In genomic region chr11:117998201-117998579, GRCh38 we compare ENCODE assay signal across 12 cellular contexts. TPM values are rescaled to one million over a fixed set of nuclear protein-coding genes. Genes with fewer than 3 reads are reported as not detected.
DNase-seq lines count a peak whose midpoint lies in the region; ATAC-seq, FAIRE-seq and TF ChIP-seq lines count a peak whose summit lies in the region.
"Had no signal": no experiment of that assay in that cellular context is flagged by ENCODE, and none has a peak within 500 bp of the region (broad histone marks: within the 10 kb centered on the region; RNA-seq: fewer than 3 reads in every experiment).

No MANE protein-coding gene starts in this region.

- intact Hi-C loops in CD14-positive monocyte (cut with micrococcal nuclease) (loop anchor here in 1 of 2 donors (10.0 kb wide), 1 partner anchor 57 kb away; no protein-coding TSS in a partner anchor), pancreas (cut with DNase I) (no loop called here), gastrocnemius medialis (cut with DNase I; ENCODE audit: low total_unique reads) (no loop called here)

- peaks cover 86% of the 10 kb centered on the region for H3K4me1 Mint-ChIP-seq in CD14-positive monocyte
- peaks cover 86 to 97% (median 97%) of the 10 kb centered on the region in 3 donors for H3K4me1 Mint-ChIP-seq in T-cell

- FAIRE-seq in pancreas (lab: Jason Lieb, UNC), result no peak

- 67 to 78% methylated on average over 3 of the region's 3 CpGs for WGBS in pancreas, 2 donors

- no peaks in the 10 kb centered on the region for H3K36me3 ChIP-seq in pancreas
- no peaks in the 10 kb centered on the region for H3K36me3 ChIP-seq in gastrocnemius medialis
- H3K36me3 ChIP-seq: BE2C had no signal

- no peak for TF ChIP-seq POLR2A in gastrocnemius medialis (IDR thresholded peaks at IDR 0.05)

- no peaks in the 10 kb centered on the region for H3K9me3 ChIP-seq in pancreas
- no peaks in the 10 kb centered on the region for H3K9me3 ChIP-seq in gastrocnemius medialis
- H3K9me3 ChIP-seq: BE2C, neutrophil had no signal

- TF ChIP-seq CTCF in CD14-positive monocyte (IDR thresholded peaks at IDR 0.05), result no peak
- no peak for TF ChIP-seq CTCF in pancreas (IDR thresholded peaks at IDR 0.05)
- no peak for TF ChIP-seq CTCF in gastrocnemius medialis (IDR thresholded peaks at IDR 0.05 in 4 of 5, conservative IDR thresholded peaks at IDR 0.05 in 1 of 5)

- H3K4me3 Mint-ChIP-seq in CD14-positive monocyte (no peak overlapping the region), T-cell (peak overlapping the region in 1 of 3 donors; percentile 11)

- no peaks in the 10 kb centered on the region for H3K27me3 ChIP-seq in pancreas
- no peaks in the 10 kb centered on the region for H3K27me3 ChIP-seq in gastrocnemius medialis
- H3K27me3 ChIP-seq: BE2C, neutrophil had no signal

- no peak overlapping the region for H3K27ac ChIP-seq in pancreas
- H3K27ac ChIP-seq in gastrocnemius medialis, result no peak overlapping the region
- H3K27ac ChIP-seq: neutrophil, PC-9 had no signal

- ATAC-seq in GM19023 (IDR thresholded peaks at IDR 0.05; ENCODE audit: unreplicated experiment) (peak; percentile 66), HG02798 (IDR thresholded peaks at IDR 0.05; ENCODE audit: poor library complexity, unreplicated experiment) (peak; percentile 76), T-cell (replicated peaks in 1 of 4) (no peak), pancreas (no peak), gastrocnemius medialis (no peak)

- in situ Hi-C loops in gastrocnemius medialis (cut with MboI; ENCODE audit: low sequenced_read_pairs in 4 of 4), result no loop called here

- POLR2A ChIA-PET in T-cell (lab: Charles Lee), result no interaction called here

- CTCF ChIA-PET in T-cell (lab: Charles Lee), result interaction anchor here in 1 of 2 donors (0.6 to 0.8 kb wide), 2 partner anchors 10 to 53 kb away, joined by 3 read pairs; no protein-coding TSS in a partner anchor

- H3K9me3 Mint-ChIP-seq in CD14-positive monocyte (peaks cover 0 to 6% (median 0%) of the 10 kb centered on the region in 7 donors), T-cell (no peaks in the 10 kb centered on the region)

- H3K4me3 ChIP-seq in pancreas (no peak overlapping the region), gastrocnemius medialis (no peak overlapping the region)
- H3K4me3 ChIP-seq: PC-9 had no signal

- H3K27ac Mint-ChIP-seq in CD14-positive monocyte (peak overlapping the region in 6 of 7 donors; percentile 69 to 96 (median 88)), T-cell (peak overlapping the region; percentile 99 to 100)

- H3K36me3 Mint-ChIP-seq in CD14-positive monocyte (peaks cover 77 to 81% of the 10 kb centered on the region in 2 donors), T-cell (peaks cover 68% of the 10 kb centered on the region)

- H3K4me1 ChIP-seq in pancreas, result no peaks in the 10 kb centered on the region
- H3K4me1 ChIP-seq in gastrocnemius medialis, result no peaks in the 10 kb centered on the region
- H3K4me1 ChIP-seq: BE2C had no signal

- H3K27me3 Mint-ChIP-seq in CD14-positive monocyte (ENCODE audit: low read depth in 3 of 3) (peaks cover 0 to 2% (median 0%) of the 10 kb centered on the region in 3 donors), T-cell (no peaks in the 10 kb centered on the region)

- DNase-seq in CD14-positive monocyte (ENCODE audit: low spot score), result no peak
- no peak for DNase-seq in T-cell
- DNase-seq in DMS 273 (lab: John Stamatoyannopoulos, UW; ENCODE audit: unreplicated experiment), result no peak
- no peak for DNase-seq in pancreas
- no peak for DNase-seq in gastrocnemius medialis
- no peak for DNase-seq in iPS-NIHi11 (ENCODE audit: low spot score)
- DNase-seq: BE2C, cortex of kidney, PC-9 had no signal

RNA-seq across cellular contexts. Expression of gene IL10RA, which starts 12.0 kb away (rescaled TPM):
- polyA plus RNA-seq in CD14-positive monocyte (100 to 1,000 TPM; 152 to 226 TPM), pancreas (1 to 10 TPM; 1.8 to 2.4 TPM)
- total RNA-seq in T-cell (100 to 1,000 TPM; 195 to 450 (median 375) TPM), pancreas (10 to 100 TPM in 1 of 6 donors, 1 to 10 TPM in 3, under 1 TPM in 2; 0.60 to 15.5 (median 4.0) TPM), gastrocnemius medialis (1 to 10 TPM in 3 of 4 donors, under 1 TPM in 1; 0.73 to 5.5 (median 2.2) TPM)
- total RNA-seq: PC-9 had no signal

Comparison
In these comparisons a context has a peak if more than half of its experiments do, and no peak if none do; other contexts are left out.
1. ATAC-seq: peak in GM19023 (single experiment) and HG02798 (single experiment); none in T-cell (0 of 4), pancreas (0 of 4) and gastrocnemius medialis (0 of 2).
2. RNA of gene IL10RA, which starts 12.0 kb away (total RNA-seq): 195 to 450 TPM in T-cell; 0.60 to 15.5 TPM in pancreas and 0.73 to 5.5 TPM in gastrocnemius medialis; every median in the first group is over 10 times any median in the second.